17 cellular contexts compared by ENCODE assay signal in the genomic region with DNA sequence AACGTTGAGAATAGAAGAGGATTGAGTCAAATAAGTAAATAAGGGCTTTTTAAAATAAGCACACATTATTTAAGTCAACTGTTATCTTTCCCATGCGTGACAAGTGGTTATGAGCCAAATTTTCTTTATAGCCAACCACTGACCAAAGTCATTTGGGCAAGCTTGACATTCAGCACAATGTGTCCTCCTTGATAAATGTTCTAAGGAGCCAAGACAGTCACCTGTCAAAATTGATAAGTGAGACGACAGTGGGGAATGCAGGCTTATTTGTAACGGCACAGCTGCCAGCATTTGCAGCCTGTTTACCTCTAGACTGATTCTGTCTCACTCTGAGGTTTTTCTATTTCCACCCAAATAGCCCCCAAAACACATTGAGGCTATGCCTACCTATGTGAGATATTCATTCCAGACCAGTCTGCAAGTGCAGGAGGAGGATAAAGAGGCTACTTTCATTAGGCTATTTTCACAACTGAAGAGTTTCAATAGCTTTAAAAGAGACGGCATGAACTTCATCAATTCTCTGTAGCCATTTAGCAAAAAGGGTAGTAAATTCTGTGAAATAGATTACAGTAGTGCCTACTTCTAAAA.
"Had no signal": no experiment of that assay in that cellular context is flagged by ENCODE, and none has a peak within 500 bp of the region (broad histone marks: within the 10 kb centered on the region; RNA-seq: fewer than 3 reads in every experiment).

No MANE protein-coding gene starts in this region.

- H3K4me3 ChIP-seq: colonic mucosa, ovary, testis, tibial nerve, upper lobe of right lung had no signal

- H3K9me3 ChIP-seq: colonic mucosa, ovary, testis, tibial nerve, upper lobe of right lung had no signal

- H3K4me1 ChIP-seq: colonic mucosa, foreskin keratinocyte, testis, tibial nerve, upper lobe of right lung had no signal

- ATAC-seq: foreskin keratinocyte; naive thymus-derived CD4-positive, alpha-beta T cell; right cardiac atrium; stimulated activated naive B cell treated with anti-CD40 and anti-IgM and Interleukin-4, amounts not matched to agents 10 μg/mL and 1 μg/mL and 100 μg/mL, for 72 hours; stimulated activated naive CD8-positive, alpha-beta T cell treated with anti-CD3 and anti-CD28 coated beads, Interleukin-15, amount 100 ng/mL, for 72 hours; upper lobe of right lung had no signal

- DNase-seq: colonic mucosa; dermis blood vessel endothelial cell; foreskin keratinocyte; head of caudate nucleus; hippocampal formation; kidney glomerular epithelial cell; mesendoderm; naive thymus-derived CD4-positive, alpha-beta T cell; ovary; right cardiac atrium; stimulated activated CD4-positive, alpha-beta T cell treated with anti-CD3 and anti-CD28 coated beads, Interleukin-2, amount 100 ng/mL, for 24 hours; stimulated activated CD4-positive, alpha-beta T cell treated with anti-CD3 and anti-CD28 coated beads, Interleukin-4, amount 100 ng/mL, for 4 hours; stimulated activated naive B cell treated with anti-CD40 and anti-IgM and Interleukin-4, amounts not matched to agents 10 μg/mL and 1 μg/mL and 100 μg/mL, for 72 hours; stimulated activated naive CD8-positive, alpha-beta T cell treated with anti-CD3 and anti-CD28 coated beads, Interleukin-15, amount 100 ng/mL, for 72 hours; testis; upper lobe of right lung had no signal

- H3K27me3 ChIP-seq: colonic mucosa, foreskin keratinocyte, ovary, testis, tibial nerve, upper lobe of right lung had no signal

- H3K36me3 ChIP-seq: colonic mucosa, ovary, tibial nerve, upper lobe of right lung had no signal

- H3K27ac ChIP-seq: colonic mucosa, foreskin keratinocyte, ovary, testis, tibial nerve, upper lobe of right lung had no signal
